Comparison of ENCODE assay signal across 19 cellular contexts in genomic region chr15:80913541-80913940, GRCh38.
DNase-seq lines count a peak whose midpoint lies in the region; ATAC-seq, FAIRE-seq and TF ChIP-seq lines count a peak whose summit lies in the region.
"Had no signal": no experiment of that assay in that cellular context is flagged by ENCODE, and none has a peak within 500 bp of the region (broad histone marks: within the 10 kb centered on the region; RNA-seq: fewer than 3 reads in every experiment).

No MANE protein-coding gene starts in this region.

- intact Hi-C loops in HepG2 (cut with micrococcal nuclease; ENCODE audit: unreplicated experiment): no loop called here
- intact Hi-C loops in right lobe of liver (cut with DNase I): no loop called here
- intact Hi-C loops in sigmoid colon (cut with DNase I): loop anchor here (5.0 kb wide), 1 partner anchor 56 kb away; no protein-coding TSS in a partner anchor
- intact Hi-C loops in psoas muscle (cut with DNase I): no loop called here

- peak overlapping the region; percentile 15; the same call in 1 of the 2 replicates for H3K4me2 ChIP-seq in HepG2 (ENCODE audit: low read depth, low read length)
- H3K4me2 ChIP-seq: GM23338 had no signal

- POLR2A ChIA-PET in HepG2 (lab: Yijun Ruan, JAX) (no interaction called here), HEK293T (lab: Yijun Ruan, JAX) (no interaction called here)

- TF ChIP-seq POLR2A in HepG2 (IDR thresholded peaks at IDR 0.05; ENCODE audit: insufficient read depth in 1 of 2, low read depth in 2 of 2, low read length in 2 of 2): no peak
- TF ChIP-seq POLR2A in right lobe of liver (IDR thresholded peaks at IDR 0.05): no peak
- TF ChIP-seq POLR2A in sigmoid colon (IDR thresholded peaks at IDR 0.05): no peak

- peak; percentile 68 for DNase-seq in HepG2 (ENCODE audit: low spot score)
- DNase-seq in right lobe of liver: no peak
- DNase-seq in sigmoid colon: no peak
- DNase-seq in HEK293T (ENCODE audit: extremely low spot score): no peak
- DNase-seq in NK-92 treated with Interleukin-12 subunit alpha and Interleukin-12 subunit beta, amount 100 ng/mL, for 24 hours (lab: John Stamatoyannopoulos, UW): no peak
- no peak for DNase-seq in psoas muscle
- DNase-seq: ACHN; BE2C; C1 segment of cervical spinal cord; Caco-2; CD4-positive, alpha-beta T cell; GDM1; HCEC 1CT had no signal

- H4K20me1 ChIP-seq in HepG2 (ENCODE audit: insufficient read depth, low read length): no peaks in the 10 kb centered on the region; the same call in 1 of the 2 replicates

- in situ Hi-C loops in HepG2 (cut with HindIII; ENCODE audit: extremely low pct_ligation_motif_present, low pct_unique_long_range_greater_than_20kb): no loop called here

- H3K79me2 ChIP-seq in HepG2 (ENCODE audit: insufficient read depth, low read length): no peaks in the 10 kb centered on the region

- TF ChIP-seq CTCF in HepG2 (CRISPR knock-in tag; IDR thresholded peaks at IDR 0.05): no peak
- no peak for TF ChIP-seq CTCF in right lobe of liver (IDR thresholded peaks at IDR 0.05)
- no peak for TF ChIP-seq CTCF in liver (IDR thresholded peaks at IDR 0.05; ENCODE audit: low read depth, low read length, missing input control)
- TF ChIP-seq CTCF in sigmoid colon (IDR thresholded peaks at IDR 0.05): no peak
- no peak for TF ChIP-seq CTCF in psoas muscle (IDR thresholded peaks at IDR 0.05)

- no TSS peak for BruUV-seq in HepG2 (replicated peaks; lab: Mats Ljungman, UMichigan)

- H3K27me3 ChIP-seq in HepG2 (ENCODE audit: control insufficient read depth in 1 of 2, insufficient read depth in 2 of 2, low read length in 2 of 2): no peaks in the 10 kb centered on the region
- H3K27me3 ChIP-seq in right lobe of liver: no peaks in the 10 kb centered on the region
- no peaks in the 10 kb centered on the region for H3K27me3 ChIP-seq in liver (ENCODE audit: control insufficient read depth in 4 of 4, insufficient read depth in 4 of 4, low read length in 3 of 4)
- no peaks in the 10 kb centered on the region for H3K27me3 ChIP-seq in sigmoid colon
- no peaks in the 10 kb centered on the region for H3K27me3 ChIP-seq in psoas muscle (ENCODE audit: insufficient read depth in 3 of 3, low read length in 2 of 3)
- H3K27me3 ChIP-seq: BE2C had no signal

- H3K9me3 ChIP-seq in HepG2 (ENCODE audit: low read length): no peaks in the 10 kb centered on the region
- H3K9me3 ChIP-seq in right lobe of liver: no peaks in the 10 kb centered on the region
- H3K9me3 ChIP-seq in liver (ENCODE audit: control insufficient read depth in 4 of 4, low read length in 3 of 4): peaks cover 0 to 5% (median 3%) of the 10 kb centered on the region in 4 donors
- peaks cover 0 to 6% (median 0%) of the 10 kb centered on the region in 4 donors for H3K9me3 ChIP-seq in sigmoid colon
- H3K9me3 ChIP-seq in psoas muscle: no peaks in the 10 kb centered on the region
- H3K9me3 ChIP-seq: BE2C, Caco-2 had no signal

- H3K36me3 ChIP-seq in HepG2 (replicated peaks in 1 of 2; ENCODE audit: control insufficient read depth in 1 of 2, insufficient read depth in 2 of 2, low read length in 2 of 2) (peaks cover 12 to 26% of the 10 kb centered on the region in 2 experiments; a peak in 4 of 5 replicates), right lobe of liver (no peaks in the 10 kb centered on the region), liver (ENCODE audit: control insufficient read depth in 4 of 4, insufficient read depth in 3 of 4, low read depth in 1 of 4, low read length in 3 of 4) (peaks cover 0 to 10% (median 3%) of the 10 kb centered on the region in 4 donors), sigmoid colon (peaks cover 0 to 10% (median 8%) of the 10 kb centered on the region in 4 donors), psoas muscle (ENCODE audit: insufficient read depth in 1 of 2, low read depth in 1 of 2) (peaks cover 0 to 8% of the 10 kb centered on the region in 2 donors)
- H3K36me3 ChIP-seq: BE2C had no signal

- TF ChIP-seq RAD21 in HepG2 (CRISPR knock-in tag; IDR thresholded peaks at IDR 0.05) (no peak), liver (IDR thresholded peaks at IDR 0.05) (no peak)

- peak overlapping the region; percentile 14 for H3K27ac ChIP-seq in HepG2 (ENCODE audit: extremely low read length, insufficient read depth, low read length)
- H3K27ac ChIP-seq in right lobe of liver: no peak overlapping the region
- no peak overlapping the region for H3K27ac ChIP-seq in liver (ENCODE audit: low read depth in 1 of 2, low read length in 2 of 2)
- H3K27ac ChIP-seq in sigmoid colon: peak overlapping the region in 3 of 4 donors; percentile 22 to 56 (median 38)
- H3K27ac ChIP-seq in psoas muscle: no peak overlapping the region

- ATAC-seq in HepG2: peak; percentile 77
- ATAC-seq in right lobe of liver: no peak
- no peak for ATAC-seq in psoas muscle
- ATAC-seq: GM23338 had no signal

- H3K4me3 ChIP-seq in HepG2 (replicated peaks in 1 of 3; ENCODE audit: insufficient read depth in 1 of 3, low read depth in 2 of 3, low read length in 3 of 3) (no peak overlapping the region), right lobe of liver (no peak overlapping the region), liver (ENCODE audit: low read depth in 1 of 3, low read length in 3 of 3) (no peak overlapping the region), sigmoid colon (no peak overlapping the region), psoas muscle (no peak overlapping the region)
- H3K4me3 ChIP-seq: GM23338 had no signal

- peaks cover 24% of the 10 kb centered on the region for H3K4me1 ChIP-seq in HepG2 (ENCODE audit: insufficient read depth, low read length)
- H3K4me1 ChIP-seq in right lobe of liver: no peaks in the 10 kb centered on the region
- H3K4me1 ChIP-seq in liver (ENCODE audit: control insufficient read depth in 4 of 4, insufficient read depth in 4 of 4, low read length in 3 of 4): no peaks in the 10 kb centered on the region
- H3K4me1 ChIP-seq in sigmoid colon: peaks cover 0 to 38% (median 23%) of the 10 kb centered on the region in 4 donors
- H3K4me1 ChIP-seq in psoas muscle: no peaks in the 10 kb centered on the region
- H3K4me1 ChIP-seq: BE2C, Caco-2 had no signal

- WGBS in HepG2 (ENCODE audit: low lambda C conversion rate): 65% methylated on average over 5 of the region's 5 CpGs
- WGBS in right lobe of liver (ENCODE audit: insufficient coverage, low coverage, low lambda C conversion rate, missing lambda C conversion rate): 57% methylated on average over 5 of the region's 5 CpGs
- 81% methylated on average over 5 of the region's 5 CpGs for WGBS in liver
- 90 to 92% methylated on average over 5 of the region's 5 CpGs for WGBS in sigmoid colon, 2 donors
- 91 to 95% (median 91%) methylated on average over 5 of the region's 5 CpGs for WGBS in psoas muscle, 3 donors

- TF ChIP-seq EP300 in HepG2 (IDR thresholded peaks at IDR 0.05; ENCODE audit: low read depth in 2 of 2, low read length in 2 of 2) (no peak), HepG2 (CRISPR knock-in tag; IDR thresholded peaks at IDR 0.05; ENCODE audit: borderline replicate concordance) (no peak), sigmoid colon (IDR thresholded peaks at IDR 0.05) (no peak)

- no peak overlapping the region for H3K9ac ChIP-seq in HepG2 (ENCODE audit: insufficient read depth, low read depth, low read length)
- no peak overlapping the region for H3K9ac ChIP-seq in liver (ENCODE audit: low read depth in 1 of 2, low read length in 2 of 2)

- FAIRE-seq in HepG2 (lab: Jason Lieb, UNC): no peak
- FAIRE-seq: D721Med, GM12892, H54, HTR-8/SVneo had no signal

- CTCF ChIA-PET in HepG2 (lab: Yijun Ruan, JAX; ENCODE audit: low intra/inter-chr PET ratio, low total read pairs): no interaction called here
- CTCF ChIA-PET in HEK293T (lab: Yijun Ruan, JAX): no interaction called here

- no peak overlapping the region for H2AFZ ChIP-seq in HepG2 (ENCODE audit: low read length)
- H2AFZ ChIP-seq: GM23338 had no signal

TF ChIP-seq in HepG2, 621 proteins besides CTCF, POLR2A, EP300 and RAD21 (continues in another document):
- TF ChIP-seq ZSCAN22 (CRISPR knock-in tag; IDR thresholded peaks at IDR 0.05) (no peak), MIXL1 (CRISPR knock-in tag; IDR thresholded peaks at IDR 0.05) (0 out of 2 replicates have a peak, but pooled peaks have one; percentile 64), BCL6 (CRISPR knock-in tag; IDR thresholded peaks at IDR 0.05) (peak; percentile 8; the same call in 1 of the 2 replicates)

TF ChIP-seq in liver, 16 proteins besides CTCF, POLR2A, EP300 and RAD21:
- TF ChIP-seq EGR1 (IDR thresholded peaks at IDR 0.05; ENCODE audit: low read depth in 2 of 2) (no peak), HNF4A (conservative IDR thresholded peaks at IDR 0.05) (no peak), RXRA (IDR thresholded peaks at IDR 0.05) (no peak), NR2F2 (IDR thresholded peaks at IDR 0.05) (peak; percentile 28)

TF ChIP-seq in HEK293T, 16 proteins besides CTCF, POLR2A, EP300 and RAD21:
- TF ChIP-seq TARDBP (IDR thresholded peaks at IDR 0.05) (no peak), SP1 (IDR thresholded peaks at IDR 0.05) (no peak), L3MBTL2 (conservative IDR thresholded peaks at IDR 0.05) (no peak), FOXK2 (IDR thresholded peaks at IDR 0.05) (no peak), FOXM1 (IDR thresholded peaks at IDR 0.05; ENCODE audit: borderline replicate concordance) (no peak), HDGF (IDR thresholded peaks at IDR 0.05; ENCODE audit: borderline replicate concordance) (no peak), ELF4 (IDR thresholded peaks at IDR 0.05) (no peak), NFRKB (IDR thresholded peaks at IDR 0.05) (no peak), BHLHE40 (IDR thresholded peaks at IDR 0.05; ENCODE audit: borderline replicate concordance) (no peak), SUZ12 (IDR thresholded peaks at IDR 0.05) (no peak), LEF1 (IDR thresholded peaks at IDR 0.05; ENCODE audit: borderline replicate concordance) (no peak)
- TF ChIP-seq, protein P1, sequence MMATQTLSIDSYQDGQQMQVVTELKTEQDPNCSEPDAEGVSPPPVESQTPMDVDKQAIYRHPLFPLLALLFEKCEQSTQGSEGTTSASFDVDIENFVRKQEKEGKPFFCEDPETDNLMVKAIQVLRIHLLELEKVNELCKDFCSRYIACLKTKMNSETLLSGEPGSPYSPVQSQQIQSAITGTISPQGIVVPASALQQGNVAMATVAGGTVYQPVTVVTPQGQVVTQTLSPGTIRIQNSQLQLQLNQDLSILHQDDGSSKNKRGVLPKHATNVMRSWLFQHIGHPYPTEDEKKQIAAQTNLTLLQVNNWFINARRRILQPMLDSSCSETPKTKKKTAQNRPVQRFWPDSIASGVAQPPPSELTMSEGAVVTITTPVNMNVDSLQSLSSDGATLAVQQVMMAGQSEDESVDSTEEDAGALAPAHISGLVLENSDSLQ (IDR thresholded peaks at IDR 0.05): no peak
TF ChIP-seq in HEK293T: peak in this region for 0.

Comparison
In these comparisons a context has a peak if more than half of its experiments do, and no peak if none do; other contexts are left out.
1. H3K27ac ChIP-seq: peak in HepG2 (single experiment) and sigmoid colon (3 of 4); none in right lobe of liver (0 of 3), liver (0 of 2) and psoas muscle (single experiment).